Comparison of ENCODE assay signal across 22 cellular contexts in genomic region chr22:20948450-20948849, GRCh38. TPM values are rescaled to one million over a fixed set of nuclear protein-coding genes. Genes with fewer than 3 reads are reported as not detected.
A peak's percentile ranks its signal among the peaks of the same experiment; 100 is the strongest.
DNase-seq lines count a peak whose midpoint lies in the region; ATAC-seq and TF ChIP-seq lines count a peak whose summit lies in the region.
"Had no signal": no experiment of that assay in that cellular context is flagged by ENCODE, and none has a peak within 500 bp of the region (broad histone marks: within the 10 kb centered on the region; RNA-seq: fewer than 3 reads in every experiment).

No MANE protein-coding gene starts in this region.

- 74 to 76% methylated on average over 4 to 5 of the region's 5 CpGs for whole genome bisulfite sequencing in endodermal cell (ENCODE audit: insufficient coverage in 1 of 2, insufficient read length in 1 of 2), 2 experiments
- WGBS in liver: 33% methylated on average over 5 of the region's 5 CpGs
- WGBS in trophoblast cell (ENCODE audit: extremely low coverage, insufficient coverage, insufficient read length): no CpG with 5 or more reads among the region's 5 CpGs

- no peaks in the 10 kb centered on the region for H3K9me3 Mint-ChIP-seq in endodermal cell
- H3K9me3 Mint-ChIP-seq in activated T-cell treated with anti-CD3 and anti-CD28 coated beads, Interleukin-2, amount 50 U/mL, for 72 hours: no peaks in the 10 kb centered on the region
- H3K9me3 Mint-ChIP-seq in activated T-helper 2 cell treated with anti-CD3 and anti-CD28 coated beads, Interferon-gamma antibody, Interleukin-2, Interleukin-4, amounts not matched to agents 10 μg/mL and 5 μg/mL and 100 μg/mL, durations not matched to agents 14 hours and 24 hours and 36 hours: no peaks in the 10 kb centered on the region

- no peaks in the 10 kb centered on the region for H3K9me3 ChIP-seq in HUES6 (ENCODE audit: control insufficient read depth, insufficient read depth, low read depth, low read length)
- H3K9me3 ChIP-seq in endodermal cell (ENCODE audit: control insufficient read depth, low read length): no peaks in the 10 kb centered on the region
- no peaks in the 10 kb centered on the region for H3K9me3 ChIP-seq in liver (ENCODE audit: control insufficient read depth in 4 of 4, low read length in 3 of 4)
- H3K9me3 ChIP-seq in trophoblast cell (ENCODE audit: insufficient read depth, low read depth, low read length): no peaks in the 10 kb centered on the region
- H3K9me3 ChIP-seq: A549, BE2C, SJSA1 had no signal

- H2AK5ac ChIP-seq in trophoblast cell (ENCODE audit: low read length): no peak overlapping the region

- no peak overlapping the region for H2BK12ac ChIP-seq in trophoblast cell (ENCODE audit: low read length)

- TF ChIP-seq CTCF in endodermal cell (conservative IDR thresholded peaks at IDR 0.05): no peak
- no peak for TF ChIP-seq CTCF in liver (IDR thresholded peaks at IDR 0.05; ENCODE audit: low read depth, low read length, missing input control)

- no peak overlapping the region for H2AFZ ChIP-seq in trophoblast cell (ENCODE audit: insufficient read depth, low read length, poor library complexity)

- no peak overlapping the region for H3K14ac ChIP-seq in trophoblast cell (ENCODE audit: low read length)

- intact Hi-C loops in activated T-helper 2 cell treated with anti-CD3 and anti-CD28 coated beads, Interferon-gamma antibody, Interleukin-2, Interleukin-4, amounts not matched to agents 10 μg/mL and 5 μg/mL and 100 μg/mL, durations not matched to agents 14 hours and 24 hours and 36 hours (cut with micrococcal nuclease): no loop called here

- no peak for TF ChIP-seq RAD21 in liver (IDR thresholded peaks at IDR 0.05)

- no peak overlapping the region for H3K23ac ChIP-seq in trophoblast cell (ENCODE audit: low read length)

- no peaks in the 10 kb centered on the region for H3K27me3 ChIP-seq in HUES6 (ENCODE audit: control insufficient read depth, insufficient read depth, low read length)
- no peaks in the 10 kb centered on the region for H3K27me3 ChIP-seq in endodermal cell (ENCODE audit: control insufficient read depth, insufficient read depth, low read length, poor library complexity, severe bottlenecking)
- H3K27me3 ChIP-seq in liver (ENCODE audit: control insufficient read depth in 4 of 4, insufficient read depth in 4 of 4, low read length in 3 of 4): no peaks in the 10 kb centered on the region
- H3K27me3 ChIP-seq in trophoblast cell (ENCODE audit: insufficient read depth, low read length): no peaks in the 10 kb centered on the region
- H3K27me3 ChIP-seq: BE2C, SJSA1 had no signal

- H3K18ac ChIP-seq in trophoblast cell (ENCODE audit: low read length): no peak overlapping the region

- ATAC-seq in activated T-cell treated with anti-CD3 and anti-CD28 coated beads, Interleukin-2, amount 50 U/mL, for 72 hours (replicated peaks in 1 of 2): no peak
- ATAC-seq: A549, Right ventricle myocardium inferior had no signal

- peak overlapping the region; percentile 7 for H3K27ac Mint-ChIP-seq in endodermal cell
- H3K27ac Mint-ChIP-seq in activated T-cell treated with anti-CD3 and anti-CD28 coated beads, Interleukin-2, amount 50 U/mL, for 72 hours: no peak overlapping the region
- H3K27ac Mint-ChIP-seq in activated T-helper 2 cell treated with anti-CD3 and anti-CD28 coated beads, Interferon-gamma antibody, Interleukin-2, Interleukin-4, amounts not matched to agents 10 μg/mL and 5 μg/mL and 100 μg/mL, durations not matched to agents 14 hours and 24 hours and 36 hours: no peak overlapping the region

- peaks cover 4% of the 10 kb centered on the region; the same call in 1 of the 2 replicates for H3K4me1 ChIP-seq in HUES6 (ENCODE audit: control insufficient read depth, insufficient read depth, low read length)
- peaks cover 13% of the 10 kb centered on the region for H3K4me1 ChIP-seq in endodermal cell (ENCODE audit: control insufficient read depth, insufficient read depth, low read length)
- peaks cover 14 to 68% (median 49%) of the 10 kb centered on the region in 4 donors for H3K4me1 ChIP-seq in liver (ENCODE audit: control insufficient read depth in 4 of 4, insufficient read depth in 4 of 4, low read length in 3 of 4)
- H3K4me1 ChIP-seq in trophoblast cell (ENCODE audit: control insufficient read depth in 1 of 2, insufficient read depth in 2 of 2, low read length in 2 of 2): peaks cover 21 to 23% of the 10 kb centered on the region in 2 experiments
- H3K4me1 ChIP-seq: BE2C had no signal

- 0 out of 2 replicates have a peak overlapping the region, but pooled peaks have one; percentile 16 for H3K27ac ChIP-seq in HUES6 (ENCODE audit: low read depth, low read length)
- H3K27ac ChIP-seq in endodermal cell (ENCODE audit: low read depth, low read length): no peak overlapping the region
- peak overlapping the region; percentile 6 to 39 for H3K27ac ChIP-seq in liver (ENCODE audit: low read depth in 1 of 2, low read length in 2 of 2)
- H3K27ac ChIP-seq in trophoblast cell (ENCODE audit: low read depth, low read length): no peak overlapping the region
- H3K27ac ChIP-seq: A549, SJSA1 had no signal

- peaks cover 15% of the 10 kb centered on the region for H3K4me1 Mint-ChIP-seq in endodermal cell
- peaks cover 37% of the 10 kb centered on the region for H3K4me1 Mint-ChIP-seq in activated T-cell treated with anti-CD3 and anti-CD28 coated beads, Interleukin-2, amount 50 U/mL, for 72 hours (ENCODE audit: low read depth)
- H3K4me1 Mint-ChIP-seq in activated T-helper 2 cell treated with anti-CD3 and anti-CD28 coated beads, Interferon-gamma antibody, Interleukin-2, Interleukin-4, amounts not matched to agents 10 μg/mL and 5 μg/mL and 100 μg/mL, durations not matched to agents 14 hours and 24 hours and 36 hours (ENCODE audit: low read depth): peaks cover 33% of the 10 kb centered on the region

- H3K79me1 ChIP-seq in trophoblast cell (ENCODE audit: low read length): peaks cover 4% of the 10 kb centered on the region

- H3K36me3 ChIP-seq in HUES6 (ENCODE audit: control insufficient read depth, insufficient read depth, low read length) (peaks cover 61% of the 10 kb centered on the region), endodermal cell (ENCODE audit: control insufficient read depth, insufficient read depth, low read length) (peaks cover 60% of the 10 kb centered on the region), liver (ENCODE audit: control insufficient read depth in 4 of 4, insufficient read depth in 3 of 4, low read depth in 1 of 4, low read length in 3 of 4) (peaks cover 0 to 13% (median 6%) of the 10 kb centered on the region in 4 donors), trophoblast cell (ENCODE audit: control insufficient read depth in 1 of 2, insufficient read depth in 2 of 2, low read length in 2 of 2) (peaks cover 15 to 19% of the 10 kb centered on the region in 2 experiments)

- H3K79me2 ChIP-seq in trophoblast cell (ENCODE audit: control insufficient read depth, insufficient read depth, low read length, poor library complexity): peaks cover 12% of the 10 kb centered on the region

- H4K91ac ChIP-seq in trophoblast cell (ENCODE audit: low read depth, low read length): no peak overlapping the region

- peak overlapping the region; percentile 76 for H3K4ac ChIP-seq in trophoblast cell (ENCODE audit: low read depth, low read length)

- no peak for DNase-seq in endodermal cell
- DNase-seq in trophoblast cell: no peak
- no peak for DNase-seq in activated T-cell treated with anti-CD3 and anti-CD28 coated beads, Interleukin-2, amount 50 U/mL, for 72 hours
- no peak for DNase-seq in SKM-1 (lab: John Stamatoyannopoulos, UW; ENCODE audit: unreplicated experiment)
- DNase-seq in germinal center (ENCODE audit: low spot score): no peak
- DNase-seq in activated T-helper 2 cell treated with anti-CD3 and anti-CD28 coated beads, Interferon-gamma antibody, Interleukin-2, Interleukin-4, amounts not matched to agents 10 μg/mL and 5 μg/mL and 100 μg/mL, durations not matched to agents 14 hours and 24 hours and 36 hours (ENCODE audit: low spot score): no peak
- DNase-seq: BE2C, COR-L47, DMS79, IMR-90, NCI-H1694, NCI-H2081, NCI-H2171, NCI-H345, NCI-H524 treated with DMSO at 0.1 percent for 48 hours, OCI-M1 had no signal

- H3K27me3 Mint-ChIP-seq in endodermal cell (ENCODE audit: insufficient read depth): no peaks in the 10 kb centered on the region
- H3K27me3 Mint-ChIP-seq in activated T-cell treated with anti-CD3 and anti-CD28 coated beads, Interleukin-2, amount 50 U/mL, for 72 hours (ENCODE audit: low read depth): no peaks in the 10 kb centered on the region
- no peaks in the 10 kb centered on the region for H3K27me3 Mint-ChIP-seq in activated T-helper 2 cell treated with anti-CD3 and anti-CD28 coated beads, Interferon-gamma antibody, Interleukin-2, Interleukin-4, amounts not matched to agents 10 μg/mL and 5 μg/mL and 100 μg/mL, durations not matched to agents 14 hours and 24 hours and 36 hours (ENCODE audit: low read depth)

- no peak overlapping the region for H3K4me3 Mint-ChIP-seq in endodermal cell
- no peak overlapping the region for H3K4me3 Mint-ChIP-seq in activated T-cell treated with anti-CD3 and anti-CD28 coated beads, Interleukin-2, amount 50 U/mL, for 72 hours
- H3K4me3 Mint-ChIP-seq in activated T-helper 2 cell treated with anti-CD3 and anti-CD28 coated beads, Interferon-gamma antibody, Interleukin-2, Interleukin-4, amounts not matched to agents 10 μg/mL and 5 μg/mL and 100 μg/mL, durations not matched to agents 14 hours and 24 hours and 36 hours (ENCODE audit: low read depth): no peak overlapping the region

- no peak overlapping the region for H4K8ac ChIP-seq in trophoblast cell (ENCODE audit: low read depth, low read length)

- H2BK120ac ChIP-seq in trophoblast cell (ENCODE audit: insufficient read depth, low read length, poor library complexity): no peak overlapping the region

- no peak overlapping the region for H3K4me2 ChIP-seq in trophoblast cell (ENCODE audit: low read length)
- H3K4me2 ChIP-seq: A549 had no signal

- H3K36me3 Mint-ChIP-seq in endodermal cell (ENCODE audit: low read depth): peaks cover 41% of the 10 kb centered on the region
- peaks cover 3 to 6% of the 10 kb centered on the region in 2 donors for H3K36me3 Mint-ChIP-seq in activated T-cell treated with anti-CD3 and anti-CD28 coated beads, Interleukin-2, amount 50 U/mL, for 72 hours (ENCODE audit: insufficient read depth in 2 of 2)
- H3K36me3 Mint-ChIP-seq in activated T-helper 2 cell treated with anti-CD3 and anti-CD28 coated beads, Interferon-gamma antibody, Interleukin-2, Interleukin-4, amounts not matched to agents 10 μg/mL and 5 μg/mL and 100 μg/mL, durations not matched to agents 14 hours and 24 hours and 36 hours (ENCODE audit: low read depth): peaks cover 60% of the 10 kb centered on the region

- no peak overlapping the region for H3K9ac ChIP-seq in HUES6 (ENCODE audit: low read length)
- no peak overlapping the region for H3K9ac ChIP-seq in endodermal cell (ENCODE audit: extremely low read depth, low read length, poor library complexity, severe bottlenecking)
- H3K9ac ChIP-seq in liver (ENCODE audit: low read depth in 1 of 2, low read length in 2 of 2): peak overlapping the region in 1 of 2 donors; percentile 35
- no peak overlapping the region for H3K9ac ChIP-seq in trophoblast cell (ENCODE audit: low read length)

- H4K12ac ChIP-seq in trophoblast cell (ENCODE audit: low read depth, low read length): no peak overlapping the region

- H2BK5ac ChIP-seq in trophoblast cell (ENCODE audit: low read depth, low read length, poor library complexity): no peak overlapping the region

- H3K4me3 ChIP-seq in HUES6 (ENCODE audit: low read depth, low read length) (no peak overlapping the region), endodermal cell (ENCODE audit: low read length) (no peak overlapping the region), liver (ENCODE audit: low read depth in 1 of 3, low read length in 3 of 3) (no peak overlapping the region), trophoblast cell (ENCODE audit: low read depth, low read length) (no peak overlapping the region)
- H3K4me3 ChIP-seq: A549, SJSA1 had no signal

RNA-seq across cellular contexts. Expression of gene AIFM3, which starts 18.6 kb away (rescaled TPM):
- total RNA-seq in endodermal cell (1 to 10 TPM; 1.8 to 2.7 TPM), liver (under 1 TPM; 0.51 to 0.75 TPM)
- 0.43 TPM for polyA plus RNA-seq in endodermal cell (2013, experiment 1 of 2)
- 0.70 TPM for polyA plus RNA-seq in endodermal cell (2013, experiment 2 of 2)
- polyA plus RNA-seq in liver: 1 to 10 TPM in 1 of 2 donors, under 1 TPM in 1; 0.38 to 1.1 TPM
- polyA plus RNA-seq in trophoblast cell (2013): 0.31 and 0.49 TPM in 2 replicates
- total RNA-seq in activated T-cell treated with anti-CD3 and anti-CD28 coated beads, Interleukin-2, amount 50 U/mL, for 72 hours: under 1 TPM in 1 of 2 donors, not detected in 1; 0.58 TPM
- 0.23 and 0.30 TPM in 2 replicates for total RNA-seq in activated T-helper 2 cell treated with anti-CD3 and anti-CD28 coated beads, Interferon-gamma antibody, Interleukin-2, Interleukin-4, amounts not matched to agents 10 μg/mL and 5 μg/mL and 100 μg/mL, durations not matched to agents 14 hours and 24 hours and 36 hours
- total RNA-seq: HT1080, SJSA1 had no signal

RNA-seq across cellular contexts. Expression of gene CRKL, which starts 31.2 kb away (rescaled TPM):
- total RNA-seq in endodermal cell (100 to 1,000 TPM in 1 of 2 donors, 10 to 100 TPM in 1; 89.5 to 104 TPM), liver (10 to 100 TPM; 30.0 to 45.5 TPM)
- polyA plus RNA-seq in endodermal cell (2013, experiment 1 of 2): 50.0 TPM
- polyA plus RNA-seq in endodermal cell (2013, experiment 2 of 2): 52.3 TPM
- polyA plus RNA-seq in liver: 10 to 100 TPM; 12.0 to 15.2 TPM
- 43.3 and 44.5 TPM in 2 replicates for polyA plus RNA-seq in trophoblast cell (2013)
- total RNA-seq in activated T-cell treated with anti-CD3 and anti-CD28 coated beads, Interleukin-2, amount 50 U/mL, for 72 hours: 10 to 100 TPM; 70.4 to 71.5 TPM
- 79.2 and 80.1 TPM in 2 replicates for total RNA-seq in activated T-helper 2 cell treated with anti-CD3 and anti-CD28 coated beads, Interferon-gamma antibody, Interleukin-2, Interleukin-4, amounts not matched to agents 10 μg/mL and 5 μg/mL and 100 μg/mL, durations not matched to agents 14 hours and 24 hours and 36 hours

RNA-seq across cellular contexts. Expression of gene LZTR1, which starts 33.6 kb away (rescaled TPM):
- total RNA-seq in endodermal cell (10 to 100 TPM; 56.5 to 73.2 TPM), liver (10 to 100 TPM; 11.1 to 32.5 TPM)
- 38.3 TPM for polyA plus RNA-seq in endodermal cell (2013, experiment 1 of 2)
- polyA plus RNA-seq in endodermal cell (2013, experiment 2 of 2): 33.0 TPM
- 10 to 100 TPM in 1 of 2 donors, 1 to 10 TPM in 1; 7.9 to 15.3 TPM for polyA plus RNA-seq in liver
- 17.9 and 19.9 TPM in 2 replicates for polyA plus RNA-seq in trophoblast cell (2013)
- 10 to 100 TPM; 30.6 to 42.8 TPM for total RNA-seq in activated T-cell treated with anti-CD3 and anti-CD28 coated beads, Interleukin-2, amount 50 U/mL, for 72 hours
- total RNA-seq in activated T-helper 2 cell treated with anti-CD3 and anti-CD28 coated beads, Interferon-gamma antibody, Interleukin-2, Interleukin-4, amounts not matched to agents 10 μg/mL and 5 μg/mL and 100 μg/mL, durations not matched to agents 14 hours and 24 hours and 36 hours: 64.7 and 68.4 TPM in 2 replicates

RNA-seq across cellular contexts. Expression of gene THAP7, which starts 53.5 kb away (rescaled TPM):
- 10 to 100 TPM; 16.6 to 19.6 TPM for total RNA-seq in endodermal cell
- 21.8 TPM for polyA plus RNA-seq in endodermal cell (2013, experiment 1 of 2)
- polyA plus RNA-seq in endodermal cell (2013, experiment 2 of 2): 21.4 TPM
- 10 to 100 TPM; 10.4 to 18.3 TPM for total RNA-seq in liver
- polyA plus RNA-seq in liver: 10 to 100 TPM; 20.6 to 21.9 TPM
- 16.1 and 17.0 TPM in 2 replicates for polyA plus RNA-seq in trophoblast cell (2013)
- total RNA-seq in activated T-cell treated with anti-CD3 and anti-CD28 coated beads, Interleukin-2, amount 50 U/mL, for 72 hours: 10 to 100 TPM; 29.5 to 31.2 TPM
- total RNA-seq in activated T-helper 2 cell treated with anti-CD3 and anti-CD28 coated beads, Interferon-gamma antibody, Interleukin-2, Interleukin-4, amounts not matched to agents 10 μg/mL and 5 μg/mL and 100 μg/mL, durations not matched to agents 14 hours and 24 hours and 36 hours: 25.8 and 25.9 TPM in 2 replicates

Comparison
In these comparisons a context has a peak if more than half of its experiments do, and no peak if none do; other contexts are left out.
1. H3K27ac ChIP-seq: peak in HUES6 (single experiment) and liver (2 of 2); none in endodermal cell (single experiment) and trophoblast cell (single experiment).